In the genomic region with DNA sequence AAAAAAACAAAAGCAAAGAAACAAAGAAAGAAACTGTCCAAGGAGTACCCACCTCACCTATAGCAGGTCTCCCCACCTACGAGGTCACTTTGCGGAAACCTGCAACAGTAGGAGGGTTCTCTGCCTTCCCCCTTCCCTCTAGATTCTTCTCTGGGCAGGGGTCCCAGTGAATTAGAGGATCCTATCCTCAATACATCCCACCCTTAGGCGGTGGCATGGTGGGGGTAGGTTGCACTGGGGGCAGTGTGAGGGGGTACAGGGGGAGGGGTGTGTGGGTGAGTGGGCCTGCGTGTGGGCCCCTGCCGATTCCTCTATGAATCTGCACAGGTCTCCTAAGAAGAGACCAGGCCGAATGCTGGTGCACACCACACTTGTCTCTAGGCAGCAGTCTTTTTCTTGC, we compare ENCODE assay signal across 14 cellular contexts.
"Had no signal": no experiment of that assay in that cellular context is flagged by ENCODE, and none has a peak within 500 bp of the region (broad histone marks: within the 10 kb centered on the region; RNA-seq: fewer than 3 reads in every experiment).

No MANE protein-coding gene starts in this region.

- H3K4me3 ChIP-seq: adrenal gland, cardiac muscle cell, left lung, transverse colon had no signal

- H3K9me3 Mint-ChIP-seq: activated naive CD4-positive, alpha-beta T cell treated with anti-CD3 and anti-CD28 coated beads, Interleukin-2, amount 10 ng/mL, durations not matched to agents 7 days and 5 days; activated T-cell treated with anti-CD3 and anti-CD28 coated beads, Interleukin-2, amount 50 U/mL, for 24 hours; stimulated activated memory B cell treated with anti-CD40 and anti-IgM and Interleukin-4, amounts not matched to agents 10 μg/mL and 1 μg/mL and 100 μg/mL, for 72 hours; T-helper 2 cell treated with Interferon-gamma antibody and Interleukin-4, amounts not matched to agents 5 μg/mL and 100 μg/mL, for 36 hours had no signal

- H3K27me3 ChIP-seq: adrenal gland, cardiac muscle cell, esophagus squamous epithelium, left lung, transverse colon had no signal

- H3K36me3 ChIP-seq: adrenal gland, cardiac muscle cell, esophagus squamous epithelium, left lung, transverse colon had no signal

- H3K27ac Mint-ChIP-seq: activated naive CD4-positive, alpha-beta T cell treated with anti-CD3 and anti-CD28 coated beads, Interleukin-2, amount 10 ng/mL, durations not matched to agents 7 days and 5 days; activated T-cell treated with anti-CD3 and anti-CD28 coated beads, Interleukin-2, amount 50 U/mL, for 24 hours; stimulated activated memory B cell treated with anti-CD40 and anti-IgM and Interleukin-4, amounts not matched to agents 10 μg/mL and 1 μg/mL and 100 μg/mL, for 72 hours; T-helper 2 cell treated with Interferon-gamma antibody and Interleukin-4, amounts not matched to agents 5 μg/mL and 100 μg/mL, for 36 hours had no signal

- H3K27me3 Mint-ChIP-seq: activated naive CD4-positive, alpha-beta T cell treated with anti-CD3 and anti-CD28 coated beads, Interleukin-2, amount 10 ng/mL, durations not matched to agents 7 days and 5 days; stimulated activated memory B cell treated with anti-CD40 and anti-IgM and Interleukin-4, amounts not matched to agents 10 μg/mL and 1 μg/mL and 100 μg/mL, for 72 hours had no signal

- H3K27ac ChIP-seq: cardiac muscle cell, esophagus squamous epithelium, left lung, transverse colon had no signal

- DNase-seq: activated CD4-positive, alpha-beta T cell treated with anti-CD3 and anti-CD28 coated beads, Interleukin-2, amount 50 U/mL, for 48 hours; activated naive CD4-positive, alpha-beta T cell treated with anti-CD3 and anti-CD28 coated beads, Interleukin-2, amount 10 ng/mL, durations not matched to agents 7 days and 5 days; esophagus squamous epithelium; hippocampal formation; kidney; stimulated activated CD4-positive, alpha-beta T cell treated with anti-CD3 and anti-CD28 coated beads, Interleukin-2, amount 100 ng/mL, for 48 hours had no signal

- ATAC-seq: stimulated activated memory B cell treated with anti-CD40 and anti-IgM and Interleukin-4, amounts not matched to agents 10 μg/mL and 1 μg/mL and 100 μg/mL, for 72 hours had no signal

- H3K4me3 Mint-ChIP-seq: activated naive CD4-positive, alpha-beta T cell treated with anti-CD3 and anti-CD28 coated beads, Interleukin-2, amount 10 ng/mL, durations not matched to agents 7 days and 5 days; activated T-cell treated with anti-CD3 and anti-CD28 coated beads, Interleukin-2, amount 50 U/mL, for 24 hours; neural crest cell; stimulated activated memory B cell treated with anti-CD40 and anti-IgM and Interleukin-4, amounts not matched to agents 10 μg/mL and 1 μg/mL and 100 μg/mL, for 72 hours; T-helper 2 cell treated with Interferon-gamma antibody and Interleukin-4, amounts not matched to agents 5 μg/mL and 100 μg/mL, for 36 hours had no signal

- H3K4me1 ChIP-seq: left lung, transverse colon had no signal

- H3K9me3 ChIP-seq: adrenal gland, esophagus squamous epithelium, left lung, transverse colon had no signal
